ENCODE assay signal across 15 cellular contexts in genomic region chr9:111514967-111515366, GRCh38.
DNase-seq lines count a peak whose midpoint lies in the region; ATAC-seq and TF ChIP-seq lines count a peak whose summit lies in the region.
"Had no signal": no experiment of that assay in that cellular context is flagged by ENCODE, and none has a peak within 500 bp of the region (broad histone marks: within the 10 kb centered on the region; RNA-seq: fewer than 3 reads in every experiment).

No MANE protein-coding gene starts in this region.

- no peaks in the 10 kb centered on the region for H3K4me1 Mint-ChIP-seq in stimulated activated naive B cell treated with anti-CD40 and anti-IgM and Interleukin-4, amounts not matched to agents 10 μg/mL and 1 μg/mL and 100 μg/mL, for 72 hours
- H3K4me1 Mint-ChIP-seq: CD8-positive, alpha-beta memory T cell had no signal

- no peak overlapping the region for H3K4me3 ChIP-seq in epithelial cell of esophagus (ENCODE audit: low read length)
- H3K4me3 ChIP-seq: BLaER1 had no signal

- H3K36me3 Mint-ChIP-seq in stimulated activated naive B cell treated with anti-CD40 and anti-IgM and Interleukin-4, amounts not matched to agents 10 μg/mL and 1 μg/mL and 100 μg/mL, for 72 hours, result no peaks in the 10 kb centered on the region

- no peak for ATAC-seq in stimulated activated naive B cell treated with anti-CD40 and anti-IgM and Interleukin-4, amounts not matched to agents 10 μg/mL and 1 μg/mL and 100 μg/mL, for 72 hours (replicated peaks)

- CTCF ChIA-PET in RWPE1 (lab: Yijun Ruan, JAX), result no interaction called here

- POLR2A ChIA-PET in RWPE1 (lab: Yijun Ruan, JAX; ENCODE audit: low non-redundant PET), result no interaction called here

- H3K27ac ChIP-seq in RWPE1, result no peak overlapping the region
- H3K27ac ChIP-seq: BLaER1 had no signal

- no peak overlapping the region for H3K4me3 Mint-ChIP-seq in stimulated activated naive B cell treated with anti-CD40 and anti-IgM and Interleukin-4, amounts not matched to agents 10 μg/mL and 1 μg/mL and 100 μg/mL, for 72 hours
- H3K4me3 Mint-ChIP-seq: CD8-positive, alpha-beta memory T cell; HFFc6 had no signal

- no peak for TF ChIP-seq CTCF in RWPE1 (conservative IDR thresholded peaks at IDR 0.05; ENCODE audit: low read depth)
- no peak for TF ChIP-seq CTCF in epithelial cell of esophagus (IDR thresholded peaks at IDR 0.05; ENCODE audit: insufficient read depth, low read depth, low read length, missing control alignments)

- peaks cover 11% of the 10 kb centered on the region in 2 donors for H3K9me3 Mint-ChIP-seq in stimulated activated naive B cell treated with anti-CD40 and anti-IgM and Interleukin-4, amounts not matched to agents 10 μg/mL and 1 μg/mL and 100 μg/mL, for 72 hours

- no peak overlapping the region for H3K27ac Mint-ChIP-seq in stimulated activated naive B cell treated with anti-CD40 and anti-IgM and Interleukin-4, amounts not matched to agents 10 μg/mL and 1 μg/mL and 100 μg/mL, for 72 hours
- H3K27ac Mint-ChIP-seq: HFFc6 had no signal

- peak; percentile 11 for DNase-seq in activated CD4-positive, alpha-beta T cell treated with anti-CD3 and anti-CD28 coated beads for 48 hours
- no peak for DNase-seq in activated CD4-positive, alpha-beta T cell treated with anti-CD3 and anti-CD28 coated beads for 1 hour
- DNase-seq in RWPE1 (ENCODE audit: low spot score), result peak; percentile 32
- DNase-seq in epithelial cell of esophagus (ENCODE audit: low read depth), result peak; percentile 75
- DNase-seq in NCI-H187 treated with DMSO at 0.1 percent for 48 hours (lab: John Stamatoyannopoulos, UW), result no peak
- no peak for DNase-seq in COLO668 (lab: John Stamatoyannopoulos, UW; ENCODE audit: unreplicated experiment)
- no peak for DNase-seq in stimulated activated naive B cell treated with anti-CD40 and anti-IgM and Interleukin-4, amounts not matched to agents 10 μg/mL and 1 μg/mL and 100 μg/mL, for 72 hours
- DNase-seq: 8988T; AML-193; CD8-positive, alpha-beta memory T cell; DMS53; GF-D8; HCEC 1CT; HFFc6 had no signal

- H3K27me3 Mint-ChIP-seq in stimulated activated naive B cell treated with anti-CD40 and anti-IgM and Interleukin-4, amounts not matched to agents 10 μg/mL and 1 μg/mL and 100 μg/mL, for 72 hours, result peaks cover 1 to 22% of the 10 kb centered on the region in 2 donors

Comparison
In these comparisons a context has a peak if more than half of its experiments do, and no peak if none do; other contexts are left out.
1. DNase-seq: peak in activated CD4-positive, alpha-beta T cell treated with anti-CD3 and anti-CD28 coated beads for 48 hours (single experiment), RWPE1 (single experiment) and epithelial cell of esophagus (single experiment); none in activated CD4-positive, alpha-beta T cell treated with anti-CD3 and anti-CD28 coated beads for 1 hour (single experiment), NCI-H187 treated with DMSO at 0.1 percent for 48 hours (single experiment), COLO668 (single experiment) and stimulated activated naive B cell treated with anti-CD40 and anti-IgM and Interleukin-4, amounts not matched to agents 10 μg/mL and 1 μg/mL and 100 μg/mL, for 72 hours (single experiment).